9 cellular contexts compared by ENCODE assay signal in genomic region chr16:84820305-84820684, GRCh38. TPM values are rescaled to one million over a fixed set of nuclear protein-coding genes. Genes with fewer than 3 reads are reported as not detected.
DNase-seq lines count a peak whose midpoint lies in the region; ATAC-seq and TF ChIP-seq lines count a peak whose summit lies in the region.
"Had no signal": no experiment of that assay in that cellular context is flagged by ENCODE, and none has a peak within 500 bp of the region (broad histone marks: within the 10 kb centered on the region; RNA-seq: fewer than 3 reads in every experiment).

No MANE protein-coding gene starts in this region.

- H3K36me3 ChIP-seq in heart left ventricle (no peaks in the 10 kb centered on the region), mammary epithelial cell (ENCODE audit: insufficient read depth, low read length) (no peaks in the 10 kb centered on the region), mucosa of rectum (ENCODE audit: control insufficient read depth in 2 of 2, insufficient read depth in 2 of 2, low read length in 2 of 2) (no peaks in the 10 kb centered on the region), vagina (no peaks in the 10 kb centered on the region), SJCRH30 (no peaks in the 10 kb centered on the region)

- no peak for TF ChIP-seq POLR2A in heart left ventricle (IDR thresholded peaks at IDR 0.05)
- no peak for TF ChIP-seq POLR2A in vagina (IDR thresholded peaks at IDR 0.05)

- peak overlapping the region; percentile 73 for H2AFZ ChIP-seq in mammary epithelial cell (ENCODE audit: low read depth, low read length)

- H3K4me3 ChIP-seq in heart left ventricle: peak overlapping the region; percentile 9 to 84 (median 62)
- peak overlapping the region in 2 of 3 experiments; percentile 31 to 32 for H3K4me3 ChIP-seq in mammary epithelial cell (replicated peaks in 1 of 3; ENCODE audit: insufficient read depth in 1 of 3, low read depth in 2 of 3, low read length in 3 of 3)
- H3K4me3 ChIP-seq in mucosa of rectum (ENCODE audit: low read length in 2 of 2): peak overlapping the region; percentile 64 to 84
- peak overlapping the region; percentile 60 to 79 for H3K4me3 ChIP-seq in vagina
- H3K4me3 ChIP-seq in SJCRH30: no peak overlapping the region

- intact Hi-C loops in heart left ventricle (cut with DNase I) (loop anchor here in 2 of 10 donors (5.0 to 10.0 kb wide), 3 partner anchors 52 to 132 kb away; no protein-coding TSS in a partner anchor), cardiac septum (cut with DNase I) (no loop called here), mammary epithelial cell (cut with micrococcal nuclease) (no loop called here), vagina (cut with DNase I) (no loop called here)

- peaks cover 0 to 48% (median 8%) of the 10 kb centered on the region in 12 donors for H3K4me1 ChIP-seq in heart left ventricle
- peaks cover 7% of the 10 kb centered on the region for H3K4me1 ChIP-seq in mammary epithelial cell (ENCODE audit: insufficient read depth, low read length)
- H3K4me1 ChIP-seq in mucosa of rectum (ENCODE audit: control insufficient read depth in 2 of 2, insufficient read depth in 2 of 2, low read length in 2 of 2): peaks cover 8 to 12% of the 10 kb centered on the region in 2 donors
- H3K4me1 ChIP-seq in vagina: peaks cover 22% of the 10 kb centered on the region
- no peaks in the 10 kb centered on the region for H3K4me1 ChIP-seq in SJCRH30

- H3K9ac ChIP-seq in mammary epithelial cell (ENCODE audit: insufficient read depth, low read length): no peak overlapping the region
- H3K9ac ChIP-seq in mucosa of rectum (ENCODE audit: low read depth in 1 of 2, low read length in 2 of 2): peak overlapping the region; percentile 65 to 74

- dilution Hi-C loops in mammary epithelial cell (cut with HindIII; ENCODE audit: low sequenced_read_pairs): no loop called here

- in situ Hi-C loops in mammary epithelial cell (cut with MboI; ENCODE audit: low sequenced_read_pairs in 2 of 2): no loop called here

- TF ChIP-seq CTCF in heart left ventricle (IDR thresholded peaks at IDR 0.05) (no peak), mammary epithelial cell (conservative IDR thresholded peaks at IDR 0.05 in 1 of 2, IDR thresholded peaks at IDR 0.05 in 1 of 2; ENCODE audit: extremely low read depth in 1 of 2, insufficient read depth in 1 of 2, low read depth in 1 of 2, low read length in 2 of 2) (no peak), vagina (IDR thresholded peaks at IDR 0.05) (no peak)

- H3K4me2 ChIP-seq in mammary epithelial cell (ENCODE audit: insufficient read depth, low read depth, low read length): peak overlapping the region; percentile 83

- H3K27ac ChIP-seq in heart left ventricle: peak overlapping the region in 9 of 12 donors; percentile 1 to 97 (median 75)
- H3K27ac ChIP-seq in mammary epithelial cell (ENCODE audit: insufficient read depth, low read depth, low read length): no peak overlapping the region
- H3K27ac ChIP-seq in mucosa of rectum (ENCODE audit: low read depth in 2 of 2, low read length in 2 of 2): peak overlapping the region; percentile 70 to 71
- peak overlapping the region; percentile 95 for H3K27ac ChIP-seq in vagina
- H3K27ac ChIP-seq in SJCRH30: no peak overlapping the region

- WGBS in heart left ventricle, 4 donors: 43 to 61% (median 56%) methylated on average over 6 to 8 of the region's 8 CpGs
- 54% methylated on average over 8 of the region's 8 CpGs for WGBS in mammary epithelial cell (ENCODE audit: low coverage, missing lambda C conversion rate)

- DNase-seq in heart left ventricle (peak in 1 of 5 donors; percentile 20), cardiac septum (ENCODE audit: low spot score) (no peak), mammary epithelial cell (no peak), vagina (ENCODE audit: extremely low spot score in 2 of 2) (no peak), NCI-H1417 treated with DMSO at 0.1 percent for 48 hours (lab: John Stamatoyannopoulos, UW) (no peak), SJCRH30 (no peak)
- DNase-seq: cerebellar nuclear complex had no signal

- H3K9me3 ChIP-seq in heart left ventricle (no peaks in the 10 kb centered on the region), mammary epithelial cell (replicated peaks; ENCODE audit: insufficient read depth, low read length) (no peaks in the 10 kb centered on the region), mucosa of rectum (ENCODE audit: control insufficient read depth in 2 of 2, low read length in 2 of 2) (no peaks in the 10 kb centered on the region), vagina (no peaks in the 10 kb centered on the region), SJCRH30 (replicated peaks) (no peaks in the 10 kb centered on the region)

- BruUV-seq in mammary epithelial cell (replicated peaks; lab: Mats Ljungman, UMichigan): TSS peak; percentile 63

- CTCF ChIA-PET in mammary epithelial cell (lab: Charles Lee; ENCODE audit: low non-redundant PET): no interaction called here

- no peaks in the 10 kb centered on the region for H4K20me1 ChIP-seq in mammary epithelial cell (ENCODE audit: insufficient read depth, low read length)

- ATAC-seq in heart left ventricle (no peak), HG03139 (IDR thresholded peaks at IDR 0.05; ENCODE audit: unreplicated experiment) (no peak)

- H3K79me2 ChIP-seq in mammary epithelial cell (ENCODE audit: insufficient read depth, low read length): no peaks in the 10 kb centered on the region

- H3K27me3 ChIP-seq in heart left ventricle (peaks cover 0 to 9% (median 0%) of the 10 kb centered on the region in 9 donors), mammary epithelial cell (ENCODE audit: insufficient read depth, low read length) (peaks cover 2% of the 10 kb centered on the region), mucosa of rectum (ENCODE audit: control insufficient read depth in 2 of 2, insufficient read depth in 2 of 2, low read length in 2 of 2) (peaks cover 8 to 15% of the 10 kb centered on the region in 2 donors), vagina (no peaks in the 10 kb centered on the region), SJCRH30 (no peaks in the 10 kb centered on the region)

RNA-seq across cellular contexts. Expression of gene CRISPLD2, which starts 0.5 kb away (rescaled TPM):
- total RNA-seq in heart left ventricle (100 to 1,000 TPM in 1 of 9 donors, 10 to 100 TPM in 7, 1 to 10 TPM in 1; 8.0 to 153 (median 12.9) TPM), cardiac septum (16.3 TPM), mammary epithelial cell (1 to 10 TPM in 1 of 2 donors, under 1 TPM in 1; 0.83 to 2.3 TPM), vagina (320 TPM)
- polyA plus RNA-seq in heart left ventricle (10 to 100 TPM in 1 of 2 donors, 1 to 10 TPM in 1; 8.0 to 16.2 TPM), mammary epithelial cell (0.59 TPM)
- 0.57 TPM for polyA minus RNA-seq in mammary epithelial cell
- total RNA-seq in SJCRH30 (2014; rRNA removed; shearing (Covaris generic)): 0.34 and 0.48 TPM in 2 replicates

Comparison
In these comparisons a context has a peak if more than half of its experiments do, and no peak if none do; other contexts are left out.
1. H3K27ac ChIP-seq: peak in heart left ventricle (9 of 12), mucosa of rectum (2 of 2) and vagina (single experiment); none in mammary epithelial cell (single experiment) and SJCRH30 (single experiment).